Comparison of ENCODE assay signal across 29 cellular contexts in the genomic region with DNA sequence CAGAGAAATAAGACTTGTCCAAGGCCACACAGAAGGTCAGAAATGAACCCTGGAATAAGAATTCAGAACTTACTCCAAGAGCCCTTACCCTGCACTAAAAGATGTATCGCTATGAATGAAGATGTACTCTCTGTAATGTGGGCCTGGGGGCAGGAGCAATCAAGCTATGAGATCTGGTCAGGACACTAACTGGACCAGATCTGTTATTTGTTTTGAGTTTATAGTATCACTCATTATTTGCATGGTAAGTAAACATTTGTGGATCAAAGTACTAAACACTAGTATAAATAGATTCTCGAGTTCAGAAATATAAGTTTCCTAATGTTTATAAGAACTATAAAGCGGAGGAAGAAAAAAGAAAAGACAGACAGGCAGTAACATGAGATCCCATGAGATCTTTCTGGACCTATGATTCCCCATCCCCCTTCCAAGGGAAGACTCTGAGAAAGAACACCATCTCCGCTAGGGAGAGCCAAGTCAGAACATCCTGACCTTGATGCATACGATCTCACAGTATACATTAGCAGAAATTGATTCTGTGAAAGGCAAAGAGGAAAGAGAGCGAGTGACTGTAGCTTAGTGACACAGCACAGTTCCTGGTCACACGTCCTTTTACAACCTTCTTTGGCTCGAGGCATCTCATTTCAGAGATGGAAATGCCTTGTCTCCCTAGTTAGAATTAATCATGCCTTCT.
DNase-seq lines count a peak whose midpoint lies in the region; ATAC-seq and TF ChIP-seq lines count a peak whose summit lies in the region.
"Had no signal": no experiment of that assay in that cellular context is flagged by ENCODE, and none has a peak within 500 bp of the region (broad histone marks: within the 10 kb centered on the region; RNA-seq: fewer than 3 reads in every experiment).

No MANE protein-coding gene starts in this region.

- H3K4me3 Mint-ChIP-seq in activated naive CD8-positive, alpha-beta T cell treated with anti-CD3 and anti-CD28 coated beads, Interleukin-2, amount 10 ng/mL, durations not matched to agents 7 days and 5 days = no peak overlapping the region
- no peak overlapping the region for H3K4me3 Mint-ChIP-seq in activated naive CD8-positive, alpha-beta T cell treated with anti-CD3 and anti-CD28 coated beads for 36 hours
- H3K4me3 Mint-ChIP-seq in dendritic cell treated with granulocyte-macrophage colony-stimulating factor and Interleukin-4, amounts not matched to agents 40 ng/mL and 50 ng/mL, for 4 days = no peak overlapping the region
- H3K4me3 Mint-ChIP-seq: activated CD8-positive, alpha-beta T cell treated with anti-CD3 and anti-CD28 coated beads, Interleukin-2, amount 10 ng/mL, durations not matched to agents 7 days and 5 days; CD4-positive, CD25-positive, alpha-beta regulatory T cell; HFFc6; natural killer cell; stimulated activated memory B cell treated with anti-CD40 and anti-IgM and Interleukin-4, amounts not matched to agents 10 μg/mL and 1 μg/mL and 100 μg/mL, for 72 hours had no signal

- H4K8ac ChIP-seq in mesendoderm (ENCODE audit: low read depth, low read length) = no peak overlapping the region

- H3K9me3 ChIP-seq in vagina = no peaks in the 10 kb centered on the region
- H3K9me3 ChIP-seq: gastrocnemius medialis, left lung, Peyer's patch had no signal

- DNase-seq in activated naive CD8-positive, alpha-beta T cell treated with anti-CD3 and anti-CD28 coated beads, Interleukin-2, amount 10 ng/mL, durations not matched to agents 7 days and 5 days = no peak
- no peak for DNase-seq in activated naive CD8-positive, alpha-beta T cell treated with anti-CD3 and anti-CD28 coated beads for 36 hours
- DNase-seq in mesendoderm = no peak
- DNase-seq in vagina (ENCODE audit: extremely low spot score in 2 of 2) = no peak
- DNase-seq in H4 (ENCODE audit: low spot score) = no peak
- DNase-seq: activated CD8-positive, alpha-beta T cell treated with anti-CD3 and anti-CD28 coated beads, Interleukin-2, amount 10 ng/mL, durations not matched to agents 7 days and 5 days; activated naive CD4-positive, alpha-beta T cell treated with anti-CD3 and anti-CD28 coated beads, Interleukin-2, amount 50 U/mL, for 16 hours; amygdala; Calu3; CD4-positive, CD25-positive, alpha-beta regulatory T cell; DMS79; gastrocnemius medialis; GOT3; HFFc6; hippocampal formation; KG1; left lung; MM.1S; natural killer cell; NCI-H1105 treated with DMSO at 0.1 percent for 48 hours; NCI-H1930; NCI-H226; Peyer's patch; SHP77 treated with DMSO at 0.1 percent for 48 hours had no signal

- no peaks in the 10 kb centered on the region for H3K36me3 Mint-ChIP-seq in activated naive CD8-positive, alpha-beta T cell treated with anti-CD3 and anti-CD28 coated beads, Interleukin-2, amount 10 ng/mL, durations not matched to agents 7 days and 5 days
- H3K36me3 Mint-ChIP-seq in activated naive CD8-positive, alpha-beta T cell treated with anti-CD3 and anti-CD28 coated beads for 36 hours = no peaks in the 10 kb centered on the region
- H3K36me3 Mint-ChIP-seq in dendritic cell treated with granulocyte-macrophage colony-stimulating factor and Interleukin-4, amounts not matched to agents 40 ng/mL and 50 ng/mL, for 4 days (ENCODE audit: low read depth) = peaks cover 28% of the 10 kb centered on the region
- H3K36me3 Mint-ChIP-seq: CD4-positive, CD25-positive, alpha-beta regulatory T cell; natural killer cell; stimulated activated memory B cell treated with anti-CD40 and anti-IgM and Interleukin-4, amounts not matched to agents 10 μg/mL and 1 μg/mL and 100 μg/mL, for 72 hours had no signal

- no peak overlapping the region for H3K4ac ChIP-seq in mesendoderm (ENCODE audit: low read depth, low read length)

- H3K9ac ChIP-seq in mesendoderm (ENCODE audit: low read length) = no peak overlapping the region

- H3K36me3 ChIP-seq in mesendoderm (ENCODE audit: control insufficient read depth, insufficient read depth, low read length) (no peaks in the 10 kb centered on the region), vagina (no peaks in the 10 kb centered on the region)
- H3K36me3 ChIP-seq: gastrocnemius medialis, left lung, Peyer's patch had no signal

- peak overlapping the region; percentile 66 for H3K56ac ChIP-seq in mesendoderm (ENCODE audit: low read length)

- peak overlapping the region; percentile 19 for H3K27ac Mint-ChIP-seq in activated naive CD8-positive, alpha-beta T cell treated with anti-CD3 and anti-CD28 coated beads, Interleukin-2, amount 10 ng/mL, durations not matched to agents 7 days and 5 days
- H3K27ac Mint-ChIP-seq in activated naive CD8-positive, alpha-beta T cell treated with anti-CD3 and anti-CD28 coated beads for 36 hours = no peak overlapping the region
- H3K27ac Mint-ChIP-seq in dendritic cell treated with granulocyte-macrophage colony-stimulating factor and Interleukin-4, amounts not matched to agents 40 ng/mL and 50 ng/mL, for 4 days = peak overlapping the region; percentile 22
- H3K27ac Mint-ChIP-seq: activated CD8-positive, alpha-beta T cell treated with anti-CD3 and anti-CD28 coated beads, Interleukin-2, amount 10 ng/mL, durations not matched to agents 7 days and 5 days; activated T-helper 2 cell treated with anti-CD3 and anti-CD28 coated beads, Interferon-gamma antibody, Interleukin-2, Interleukin-4, amounts not matched to agents 10 μg/mL and 5 μg/mL and 100 μg/mL, durations not matched to agents 14 hours and 24 hours and 36 hours; CD4-positive, CD25-positive, alpha-beta regulatory T cell; HFFc6; natural killer cell; stimulated activated memory B cell treated with anti-CD40 and anti-IgM and Interleukin-4, amounts not matched to agents 10 μg/mL and 1 μg/mL and 100 μg/mL, for 72 hours had no signal

- no peaks in the 10 kb centered on the region for H3K4me1 Mint-ChIP-seq in activated naive CD8-positive, alpha-beta T cell treated with anti-CD3 and anti-CD28 coated beads, Interleukin-2, amount 10 ng/mL, durations not matched to agents 7 days and 5 days
- peaks cover 2% of the 10 kb centered on the region for H3K4me1 Mint-ChIP-seq in activated naive CD8-positive, alpha-beta T cell treated with anti-CD3 and anti-CD28 coated beads for 36 hours
- H3K4me1 Mint-ChIP-seq in dendritic cell treated with granulocyte-macrophage colony-stimulating factor and Interleukin-4, amounts not matched to agents 40 ng/mL and 50 ng/mL, for 4 days (ENCODE audit: low read depth) = peaks cover 47% of the 10 kb centered on the region
- H3K4me1 Mint-ChIP-seq: CD4-positive, CD25-positive, alpha-beta regulatory T cell; natural killer cell; stimulated activated memory B cell treated with anti-CD40 and anti-IgM and Interleukin-4, amounts not matched to agents 10 μg/mL and 1 μg/mL and 100 μg/mL, for 72 hours had no signal

- H3K4me1 ChIP-seq in mesendoderm (ENCODE audit: control insufficient read depth, low read depth, low read length) = peaks cover 18% of the 10 kb centered on the region
- H3K4me1 ChIP-seq in vagina = peaks cover 37% of the 10 kb centered on the region

- no peaks in the 10 kb centered on the region for H3K9me3 Mint-ChIP-seq in activated naive CD8-positive, alpha-beta T cell treated with anti-CD3 and anti-CD28 coated beads, Interleukin-2, amount 10 ng/mL, durations not matched to agents 7 days and 5 days
- no peaks in the 10 kb centered on the region for H3K9me3 Mint-ChIP-seq in activated naive CD8-positive, alpha-beta T cell treated with anti-CD3 and anti-CD28 coated beads for 36 hours
- no peaks in the 10 kb centered on the region for H3K9me3 Mint-ChIP-seq in dendritic cell treated with granulocyte-macrophage colony-stimulating factor and Interleukin-4, amounts not matched to agents 40 ng/mL and 50 ng/mL, for 4 days
- H3K9me3 Mint-ChIP-seq: activated T-helper 2 cell treated with anti-CD3 and anti-CD28 coated beads, Interferon-gamma antibody, Interleukin-2, Interleukin-4, amounts not matched to agents 10 μg/mL and 5 μg/mL and 100 μg/mL, durations not matched to agents 14 hours and 24 hours and 36 hours; CD4-positive, CD25-positive, alpha-beta regulatory T cell; HFFc6; natural killer cell; stimulated activated memory B cell treated with anti-CD40 and anti-IgM and Interleukin-4, amounts not matched to agents 10 μg/mL and 1 μg/mL and 100 μg/mL, for 72 hours had no signal

- ATAC-seq in activated naive CD8-positive, alpha-beta T cell treated with anti-CD3 and anti-CD28 coated beads, Interleukin-2, amount 10 ng/mL, durations not matched to agents 7 days and 5 days (ENCODE audit: low read depth) = no peak
- no peak for ATAC-seq in HG03175 (IDR thresholded peaks at IDR 0.05; ENCODE audit: unreplicated experiment)
- ATAC-seq in GM18511 (IDR thresholded peaks at IDR 0.05; ENCODE audit: unreplicated experiment) = no peak
- ATAC-seq: activated CD8-positive, alpha-beta T cell treated with anti-CD3 and anti-CD28 coated beads, Interleukin-2, amount 10 ng/mL, durations not matched to agents 7 days and 5 days; gastrocnemius medialis; left lung; natural killer cell; stimulated activated memory B cell treated with anti-CD40 and anti-IgM and Interleukin-4, amounts not matched to agents 10 μg/mL and 1 μg/mL and 100 μg/mL, for 72 hours had no signal

- no peak overlapping the region for H2BK15ac ChIP-seq in mesendoderm (replicated peaks; ENCODE audit: low read depth)

- no peak for TF ChIP-seq POLR2A in vagina (IDR thresholded peaks at IDR 0.05)

- H3K27me3 Mint-ChIP-seq in activated naive CD8-positive, alpha-beta T cell treated with anti-CD3 and anti-CD28 coated beads, Interleukin-2, amount 10 ng/mL, durations not matched to agents 7 days and 5 days = peaks cover 3% of the 10 kb centered on the region
- H3K27me3 Mint-ChIP-seq in activated naive CD8-positive, alpha-beta T cell treated with anti-CD3 and anti-CD28 coated beads for 36 hours = no peaks in the 10 kb centered on the region
- H3K27me3 Mint-ChIP-seq in dendritic cell treated with granulocyte-macrophage colony-stimulating factor and Interleukin-4, amounts not matched to agents 40 ng/mL and 50 ng/mL, for 4 days = no peaks in the 10 kb centered on the region
- H3K27me3 Mint-ChIP-seq: stimulated activated memory B cell treated with anti-CD40 and anti-IgM and Interleukin-4, amounts not matched to agents 10 μg/mL and 1 μg/mL and 100 μg/mL, for 72 hours had no signal

- POLR2A ChIA-PET in activated naive CD8-positive, alpha-beta T cell treated with anti-CD3 and anti-CD28 coated beads, Interleukin-2, amount 10 ng/mL, durations not matched to agents 7 days and 5 days (lab: Charles Lee) = no interaction called here

- no peak overlapping the region for H3K18ac ChIP-seq in mesendoderm (ENCODE audit: low read length)

- no peak overlapping the region for H2AK5ac ChIP-seq in mesendoderm (ENCODE audit: low read length)

- no peak overlapping the region for H3K4me2 ChIP-seq in mesendoderm (ENCODE audit: low read length)

- H3K23ac ChIP-seq in mesendoderm (ENCODE audit: low read length) = no peak overlapping the region

- no peak overlapping the region for H2BK5ac ChIP-seq in mesendoderm (ENCODE audit: low read length)

- no peak overlapping the region for H4K5ac ChIP-seq in mesendoderm (ENCODE audit: low read length)

- no peak overlapping the region for H3K4me3 ChIP-seq in mesendoderm (ENCODE audit: low read length)
- H3K4me3 ChIP-seq in vagina = no peak overlapping the region
- H3K4me3 ChIP-seq: gastrocnemius medialis, left lung, Peyer's patch had no signal

- H2BK120ac ChIP-seq in mesendoderm (ENCODE audit: low read depth, low read length) = no peak overlapping the region

- no peak overlapping the region for H3K27ac ChIP-seq in mesendoderm (ENCODE audit: low read depth, low read length)
- peak overlapping the region; percentile 4 for H3K27ac ChIP-seq in vagina
- H3K27ac ChIP-seq: left lung, Peyer's patch had no signal

- no peaks in the 10 kb centered on the region for H3K27me3 ChIP-seq in mesendoderm (ENCODE audit: insufficient read depth, low read length, poor library complexity)
- no peaks in the 10 kb centered on the region for H3K27me3 ChIP-seq in vagina
- H3K27me3 ChIP-seq: gastrocnemius medialis, left lung, Peyer's patch had no signal

- H3K79me1 ChIP-seq in mesendoderm (ENCODE audit: low read length) = no peaks in the 10 kb centered on the region

- WGBS in mesendoderm (ENCODE audit: extremely low coverage, insufficient coverage, low lambda C conversion rate) = no CpG with 5 or more reads among the region's 8 CpGs

- intact Hi-C loops in dendritic cell treated with granulocyte-macrophage colony-stimulating factor and Interleukin-4, amounts not matched to agents 40 ng/mL and 50 ng/mL, for 4 days (cut with micrococcal nuclease) = no loop called here
- intact Hi-C loops in vagina (cut with DNase I) = no loop called here

- no peaks in the 10 kb centered on the region for H3K79me2 ChIP-seq in mesendoderm (ENCODE audit: control insufficient read depth, insufficient read depth, low read length)

- TF ChIP-seq CTCF in vagina (IDR thresholded peaks at IDR 0.05) = no peak
